ENCODE assay signal across 1 cellular context in genomic region chr6:166657531-166657930, GRCh38.
TF ChIP-seq lines count a peak whose summit lies in the region.

No MANE protein-coding gene starts in this region.

TF ChIP-seq in H1, 55 proteins besides CTCF, POLR2A, EP300 and RAD21:
- no peak for TF ChIP-seq CBX8 (IDR thresholded peaks at IDR 0.05; ENCODE audit: borderline replicate concordance, low read depth, low read length)
- TF ChIP-seq POU5F1 (IDR thresholded peaks at IDR 0.05; ENCODE audit: low read depth, low read length), result no peak
- no peak for TF ChIP-seq USF2 (IDR thresholded peaks at IDR 0.05; ENCODE audit: low read length)
- no peak for TF ChIP-seq RXRA (IDR thresholded peaks at IDR 0.05; ENCODE audit: insufficient read depth, low read depth, low read length)
- no peak for TF ChIP-seq KDM5A (IDR thresholded peaks at IDR 0.05; ENCODE audit: low read length)
- TF ChIP-seq SP4 (IDR thresholded peaks at IDR 0.05; ENCODE audit: low read length), result no peak
- TF ChIP-seq RBBP5 (IDR thresholded peaks at IDR 0.05; ENCODE audit: borderline replicate concordance, low read depth, low read length), result no peak
- TF ChIP-seq SIRT6 (IDR thresholded peaks at IDR 0.05; ENCODE audit: low read length), result no peak
- TF ChIP-seq BCL11A (IDR thresholded peaks at IDR 0.05; ENCODE audit: low read depth in 2 of 2, low read length in 2 of 2), result no peak
- TF ChIP-seq HDAC6 (IDR thresholded peaks at IDR 0.05; ENCODE audit: low read depth, low read length), result no peak
- no peak for TF ChIP-seq SP1 (IDR thresholded peaks at IDR 0.05; ENCODE audit: low read depth, low read length)
- no peak for TF ChIP-seq TEAD4 (IDR thresholded peaks at IDR 0.05; ENCODE audit: low read depth, low read length)
TF ChIP-seq in H1: peak in this region for 0.
